Comparison of ENCODE assay signal across 8 cellular contexts in genomic region chr19:10864538-10864899, GRCh38. TPM values are rescaled to one million over a fixed set of nuclear protein-coding genes. Genes with fewer than 3 reads are reported as not detected.
DNase-seq lines count a peak whose midpoint lies in the region; ATAC-seq, FAIRE-seq and TF ChIP-seq lines count a peak whose summit lies in the region.

No MANE protein-coding gene starts in this region.

- peaks cover 4% of the 10 kb centered on the region for H3K4me1 ChIP-seq in keratinocyte (ENCODE audit: control insufficient read depth, extremely low read depth, insufficient read depth, low read length)

- H3K4me3 ChIP-seq in keratinocyte (ENCODE audit: control insufficient read depth in 2 of 3, extremely low read depth in 1 of 3, insufficient read depth in 2 of 3, low read depth in 1 of 3, low read length in 3 of 3), result no peak overlapping the region

- H3K36me3 ChIP-seq in keratinocyte (ENCODE audit: control insufficient read depth in 2 of 2, extremely low read depth in 1 of 2, insufficient read depth in 2 of 2, low read length in 2 of 2), result no peaks in the 10 kb centered on the region

- H3K9me1 ChIP-seq in keratinocyte (ENCODE audit: control insufficient read depth, extremely low read depth, insufficient read depth, low read length), result no peaks in the 10 kb centered on the region

- dilution Hi-C loops in keratinocyte (cut with MboI; ENCODE audit: extremely low pct_ligation_motif_present, low sequenced_read_pairs), result no loop called here

- H2AFZ ChIP-seq in keratinocyte (ENCODE audit: control insufficient read depth, low read length), result peak overlapping the region; percentile 77

- no peaks in the 10 kb centered on the region for H3K79me2 ChIP-seq in keratinocyte (ENCODE audit: control insufficient read depth, insufficient read depth, low read length)

- H3K4me2 ChIP-seq in keratinocyte (ENCODE audit: control insufficient read depth, extremely low read depth, insufficient read depth, low read depth, low read length), result peak overlapping the region; percentile 11

- no peaks in the 10 kb centered on the region for H4K20me1 ChIP-seq in keratinocyte (ENCODE audit: control insufficient read depth, extremely low read depth, insufficient read depth, low read length)

- H3K27ac ChIP-seq in VCaP (no peak overlapping the region), keratinocyte (ENCODE audit: control insufficient read depth, insufficient read depth, low read length) (no peak overlapping the region)

- peak; percentile 53 for FAIRE-seq in keratinocyte (lab: Jason Lieb, UNC)

- ATAC-seq in GM21529 (IDR thresholded peaks at IDR 0.05; ENCODE audit: unreplicated experiment) (peak; percentile 40), HG03565 (IDR thresholded peaks at IDR 0.05; ENCODE audit: unreplicated experiment) (no peak)

- in situ Hi-C loops in T47D (cut with HindIII; ENCODE audit: low pct_unique_long_range_greater_than_20kb, low sequenced_read_pairs), result no loop called here

- H3K9ac ChIP-seq in keratinocyte (ENCODE audit: control insufficient read depth, extremely low read depth, insufficient read depth, low read length), result no peak overlapping the region

- H3K9me3 ChIP-seq in keratinocyte (ENCODE audit: control insufficient read depth, low read depth, low read length), result no peaks in the 10 kb centered on the region

- H3K27me3 ChIP-seq in keratinocyte (ENCODE audit: control insufficient read depth, extremely low read depth, insufficient read depth, low read length), result no peaks in the 10 kb centered on the region

- peak; percentile 87 for TF ChIP-seq CTCF in VCaP (conservative IDR thresholded peaks at IDR 0.05)
- TF ChIP-seq CTCF in keratinocyte (optimal IDR thresholded peaks at IDR 0.05 in 1 of 3, IDR thresholded peaks at IDR 0.05 in 1 of 3, conservative IDR thresholded peaks at IDR 0.05 in 1 of 3; ENCODE audit: extremely low read depth in 1 of 3, insufficient read depth in 2 of 3, low read length in 3 of 3), result peak; percentile 80 to 95 (median 92)

- DNase-seq in AG08395 (ENCODE audit: low spot score), result peak; percentile 91
- peak; percentile 57 for DNase-seq in NCI-H2171 (lab: John Stamatoyannopoulos, UW)
- peak; percentile 72 to 82 for DNase-seq in T47D (ENCODE audit: low read depth in 1 of 2, low spot score in 1 of 2)
- no peak for DNase-seq in keratinocyte (ENCODE audit: low read depth, low spot score)
- peak; percentile 90 for DNase-seq in stimulated activated CD4-positive, alpha-beta T cell treated with anti-CD3 and anti-CD28 coated beads, Interleukin-15, amount 100 ng/mL, for 24 hours

RNA-seq across cellular contexts. Expression of gene CARM1, which starts 6.8 kb away (rescaled TPM):
- 22.8 to 50.8 TPM (median 23.7 TPM) in 3 replicates for polyA plus RNA-seq in keratinocyte
- polyA plus RNA-seq in keratinocyte (2011; ENCODE audit: low read depth), result 8.4 TPM
- polyA plus RNA-seq in keratinocyte (2011; cell fraction: cytosol; rRNA removed), result 19.8 and 34.8 TPM in 2 replicates
- polyA plus RNA-seq in keratinocyte (2011; cell fraction: nucleus; rRNA removed), result 26.2 and 31.9 TPM in 2 replicates
- polyA plus RNA-seq in keratinocyte (2012; ENCODE audit: low replicate concordance), result 25.0 and 55.7 TPM in 2 replicates
- 31.8 to 90.8 TPM (median 35.4 TPM) in 3 replicates for polyA minus RNA-seq in keratinocyte
- 56.6 TPM for polyA minus RNA-seq in keratinocyte (2011; cell fraction: cytosol; rRNA and poly(A)+ RNA removed)
- polyA minus RNA-seq in keratinocyte (2011; cell fraction: nucleus; rRNA and poly(A)+ RNA removed), result 20.3 and 21.2 TPM in 2 replicates

RNA-seq across cellular contexts. Expression of gene C19orf38, which starts 16.3 kb away (rescaled TPM):
- polyA plus RNA-seq in keratinocyte, result 0.14 to 0.22 TPM in 2 of 3 replicates, not detected in the other
- not detected for polyA plus RNA-seq in keratinocyte (2011; ENCODE audit: low read depth)
- 0.15 and 0.21 TPM in 2 replicates for polyA plus RNA-seq in keratinocyte (2011; cell fraction: cytosol; rRNA removed)
- polyA plus RNA-seq in keratinocyte (2011; cell fraction: nucleus; rRNA removed), result 0.29 and 0.31 TPM in 2 replicates
- polyA plus RNA-seq in keratinocyte (2012; ENCODE audit: low replicate concordance), result 0.61 TPM in 1 of 2 replicates, not detected in the other
- not detected in 3 replicates for polyA minus RNA-seq in keratinocyte
- polyA minus RNA-seq in keratinocyte (2011; cell fraction: cytosol; rRNA and poly(A)+ RNA removed), result not detected
- polyA minus RNA-seq in keratinocyte (2011; cell fraction: nucleus; rRNA and poly(A)+ RNA removed), result 0.42 TPM in 1 of 2 replicates, not detected in the other

RNA-seq across cellular contexts. Expression of gene TMED1, which starts 28.5 kb away (rescaled TPM):
- polyA plus RNA-seq in keratinocyte, result 18.2 to 24.8 TPM (median 19.2 TPM) in 3 replicates
- 10.2 TPM for polyA plus RNA-seq in keratinocyte (2011; ENCODE audit: low read depth)
- polyA plus RNA-seq in keratinocyte (2011; cell fraction: cytosol; rRNA removed), result 13.0 and 20.9 TPM in 2 replicates
- 15.3 and 19.5 TPM in 2 replicates for polyA plus RNA-seq in keratinocyte (2011; cell fraction: nucleus; rRNA removed)
- 16.7 and 21.4 TPM in 2 replicates for polyA plus RNA-seq in keratinocyte (2012; ENCODE audit: low replicate concordance)
- 5.0 to 7.4 TPM (median 6.9 TPM) in 3 replicates for polyA minus RNA-seq in keratinocyte
- 22.3 TPM for polyA minus RNA-seq in keratinocyte (2011; cell fraction: cytosol; rRNA and poly(A)+ RNA removed)
- 7.1 and 7.6 TPM in 2 replicates for polyA minus RNA-seq in keratinocyte (2011; cell fraction: nucleus; rRNA and poly(A)+ RNA removed)
